Comparison of ENCODE assay signal across 15 cellular contexts in genomic region chr18:61738488-61738887, GRCh38.
DNase-seq lines count a peak whose midpoint lies in the region; ATAC-seq and TF ChIP-seq lines count a peak whose summit lies in the region.
"Had no signal": no experiment of that assay in that cellular context is flagged by ENCODE, and none has a peak within 500 bp of the region (broad histone marks: within the 10 kb centered on the region; RNA-seq: fewer than 3 reads in every experiment).

No MANE protein-coding gene starts in this region.

- peaks cover 0 to 54% (median 25%) of the 10 kb centered on the region in 4 donors for H3K4me1 ChIP-seq in right lobe of liver
- H3K4me1 ChIP-seq in vagina = peaks cover 23% of the 10 kb centered on the region

- H3K27me3 ChIP-seq in right lobe of liver (no peaks in the 10 kb centered on the region), vagina (no peaks in the 10 kb centered on the region)
- H3K27me3 ChIP-seq: cardiac muscle cell had no signal

- intact Hi-C loops in right lobe of liver (cut with DNase I) = loop anchor here (5.0 to 10.0 kb wide), 2 partner anchors 94 to 154 kb away; partner anchors contain the start of gene RNF152 (in 1 of the 2)
- intact Hi-C loops in vagina (cut with DNase I) = no loop called here
- intact Hi-C loops in posterior cingulate gyrus (cut with DNase I) = no loop called here

- WGBS in right lobe of liver (ENCODE audit: insufficient coverage, low coverage, low lambda C conversion rate, missing lambda C conversion rate) = 47% methylated on average over 3 of the region's 3 CpGs

- peak; percentile 37 for DNase-seq in DMS 273 (lab: John Stamatoyannopoulos, UW; ENCODE audit: unreplicated experiment)
- no peak for DNase-seq in DMS 273 treated with DMSO at 0.1 percent for 48 hours (lab: John Stamatoyannopoulos, UW)
- DNase-seq in coronary artery (ENCODE audit: low spot score) = no peak
- DNase-seq in right lobe of liver = no peak
- no peak for DNase-seq in vagina (ENCODE audit: extremely low spot score in 2 of 2)
- no peak for DNase-seq in activated CD4-positive, alpha-beta T cell treated with anti-CD3 and anti-CD28 coated beads for 48 hours
- no peak for DNase-seq in posterior cingulate gyrus
- no peak for DNase-seq in NCI-H510A treated with DMSO at 0.1 percent for 48 hours (lab: John Stamatoyannopoulos, UW)
- DNase-seq: activated CD4-positive, alpha-beta memory T cell treated with anti-CD3 and anti-CD28 coated beads, Interleukin-2, amount 10 ng/mL, durations not matched to agents 7 days and 5 days; kidney glomerular epithelial cell; NCI-H1105; retina; stimulated activated naive B cell treated with anti-CD40 and anti-IgM and Interleukin-4, amounts not matched to agents 10 μg/mL and 1 μg/mL and 100 μg/mL, for 72 hours had no signal

- no peak for TF ChIP-seq CTCF in coronary artery (IDR thresholded peaks at IDR 0.05)
- no peak for TF ChIP-seq CTCF in right lobe of liver (IDR thresholded peaks at IDR 0.05)
- TF ChIP-seq CTCF in vagina (IDR thresholded peaks at IDR 0.05) = no peak

- H3K4me3 ChIP-seq in coronary artery = no peak overlapping the region
- no peak overlapping the region for H3K4me3 ChIP-seq in right lobe of liver
- H3K4me3 ChIP-seq in vagina = no peak overlapping the region
- H3K4me3 ChIP-seq: cardiac muscle cell had no signal

- no peaks in the 10 kb centered on the region for H3K36me3 ChIP-seq in right lobe of liver
- no peaks in the 10 kb centered on the region for H3K36me3 ChIP-seq in vagina
- H3K36me3 ChIP-seq: cardiac muscle cell had no signal

- peak in 1 of 4 donors; percentile 62 for ATAC-seq in right lobe of liver
- ATAC-seq: stimulated activated naive B cell treated with anti-CD40 and anti-IgM and Interleukin-4, amounts not matched to agents 10 μg/mL and 1 μg/mL and 100 μg/mL, for 72 hours had no signal

- no peaks in the 10 kb centered on the region for H3K9me3 ChIP-seq in right lobe of liver
- H3K9me3 ChIP-seq in vagina = no peaks in the 10 kb centered on the region

- no peak for TF ChIP-seq POLR2A in right lobe of liver (IDR thresholded peaks at IDR 0.05)
- TF ChIP-seq POLR2A in vagina (IDR thresholded peaks at IDR 0.05) = no peak

- peak overlapping the region; percentile 86 to 96 for H3K27ac ChIP-seq in coronary artery
- peak overlapping the region; percentile 72 to 97 (median 89) for H3K27ac ChIP-seq in right lobe of liver
- H3K27ac ChIP-seq in vagina = peak overlapping the region; percentile 66
- H3K27ac ChIP-seq: 22Rv1, cardiac muscle cell had no signal

Comparison
In these comparisons a context has a peak if more than half of its experiments do, and no peak if none do; other contexts are left out.
1. intact Hi-C loops: an anchor here in right lobe of liver (5.0 to 10.0 kb wide); none called in vagina and posterior cingulate gyrus.